31 cellular contexts compared by ENCODE assay signal in the genomic region with DNA sequence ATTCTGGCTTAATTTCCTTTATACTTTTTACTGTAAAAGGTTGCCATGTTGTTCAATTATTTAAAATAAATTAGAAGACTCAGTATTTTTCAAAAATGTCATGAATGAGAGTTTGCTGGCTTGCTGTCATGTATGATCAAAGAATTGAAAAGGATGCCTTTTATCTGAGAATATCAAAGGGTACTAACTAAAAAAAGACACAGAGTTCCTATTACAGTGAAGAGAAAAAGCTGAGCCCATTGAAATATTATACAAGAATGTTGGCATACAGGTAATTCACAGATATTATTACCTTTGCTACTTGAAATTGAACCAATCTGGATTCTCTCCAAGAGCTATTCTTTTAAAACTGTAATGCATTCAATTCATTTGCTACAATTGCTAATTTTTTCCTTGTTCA.
"Had no signal": no experiment of that assay in that cellular context is flagged by ENCODE, and none has a peak within 500 bp of the region (broad histone marks: within the 10 kb centered on the region; RNA-seq: fewer than 3 reads in every experiment).

No MANE protein-coding gene starts in this region.

- H3K4me1 ChIP-seq: adrenal gland, ascending aorta, breast epithelium had no signal

- H3K36me3 ChIP-seq: adrenal gland, ascending aorta, brain microvascular endothelial cell, breast epithelium, cardiac muscle cell had no signal

- DNase-seq: activated effector memory CD4-positive, alpha-beta T cell treated with anti-CD3 and anti-CD28 coated beads, Interleukin-2, amount 50 U/mL, for 16 hours; activated effector memory CD4-positive, alpha-beta T cell treated with Interleukin-2 at 50 U/mL for 16 hours; activated gamma-delta T cell; activated gamma-delta T cell treated with Interleukin-2 at 50 U/mL for 16 hours; activated naive CD4-positive, alpha-beta T cell; activated naive CD4-positive, alpha-beta T cell treated with anti-CD3 and anti-CD28 coated beads for 36 hours; activated naive CD4-positive, alpha-beta T cell treated with anti-CD3 and anti-CD28 coated beads, Interleukin-2, amount 10 ng/mL, durations not matched to agents 7 days and 5 days; activated naive CD4-positive, alpha-beta T cell treated with anti-CD3 and anti-CD28 coated beads, Interleukin-2, amount 50 U/mL, for 16 hours; activated naive CD4-positive, alpha-beta T cell treated with Interleukin-2 at 50 U/mL for 16 hours; activated naive CD8-positive, alpha-beta T cell treated with anti-CD3 and anti-CD28 coated beads for 36 hours; activated naive CD8-positive, alpha-beta T cell treated with anti-CD3 and anti-CD28 coated beads, Interleukin-2, amount 10 ng/mL, durations not matched to agents 7 days and 5 days; activated naive CD8-positive, alpha-beta T cell treated with anti-CD3 and anti-CD28 coated beads, Interleukin-2, amount 50 U/mL, for 24 hours; activated T-cell treated with anti-CD3 and anti-CD28 coated beads, Interleukin-2, amount 50 U/mL, for 24 hours; activated T-cell treated with anti-CD3 and anti-CD28 coated beads, Interleukin-2, amount 50 U/mL, for 4 hours; activated T-cell treated with anti-CD3 and anti-CD28 coated beads, Interleukin-2, amount 50 U/mL, for 48 hours; activated T-cell treated with anti-CD3 and anti-CD28 coated beads, Interleukin-2, amount 50 U/mL, for 72 hours; adrenal gland; amniotic stem cell; amygdala; anterior cingulate cortex; aorta; body of pancreas; brain microvascular endothelial cell; caudate nucleus; central memory CD4-positive, alpha-beta T cell; cerebellar nuclear complex had no signal

- ATAC-seq: activated naive CD4-positive, alpha-beta T cell treated with anti-CD3 and anti-CD28 coated beads, Interleukin-2, amount 50 U/mL, for 72 hours; activated naive CD8-positive, alpha-beta T cell treated with anti-CD3 and anti-CD28 coated beads, Interleukin-2, amount 50 U/mL, for 24 hours; activated T-cell treated with anti-CD3 and anti-CD28 coated beads, Interleukin-2, amount 50 U/mL, for 4 hours; activated T-cell treated with anti-CD3 and anti-CD28 coated beads, Interleukin-2, amount 50 U/mL, for 72 hours; activated T-helper 17 cell treated with anti-CD3 and anti-CD28 coated beads, Interleukin-2, amount 50 U/mL, for 72 hours; body of pancreas had no signal

- H3K27ac ChIP-seq: adrenal gland, ascending aorta, body of pancreas, brain microvascular endothelial cell, breast epithelium, cardiac muscle cell had no signal

- H3K9me3 ChIP-seq: adrenal gland, ascending aorta, body of pancreas, breast epithelium had no signal

- H3K27me3 ChIP-seq: adrenal gland, ascending aorta, body of pancreas, brain microvascular endothelial cell, breast epithelium, cardiac muscle cell had no signal

- H3K4me3 ChIP-seq: adrenal gland, ascending aorta, body of pancreas, breast epithelium, cardiac muscle cell had no signal
